ENCODE assay signal across 15 cellular contexts in genomic region chr5:7762267-7762666, GRCh38.
DNase-seq lines count a peak whose midpoint lies in the region; ATAC-seq and TF ChIP-seq lines count a peak whose summit lies in the region.
"Had no signal": no experiment of that assay in that cellular context is flagged by ENCODE, and none has a peak within 500 bp of the region (broad histone marks: within the 10 kb centered on the region; RNA-seq: fewer than 3 reads in every experiment).

No MANE protein-coding gene starts in this region.

- peak; percentile 58 for TF ChIP-seq CTCF in WERI-Rb-1 (IDR thresholded peaks at IDR 0.05; ENCODE audit: low read depth, low read length)

- H3K27ac Mint-ChIP-seq in T-helper 2 cell treated with Interferon-gamma antibody and Interleukin-4, amounts not matched to agents 5 μg/mL and 100 μg/mL, for 36 hours = no peak overlapping the region
- H3K27ac Mint-ChIP-seq: activated B cell treated with CpG ODN at 0.5 μM for 24 hours had no signal

- H3K27me3 Mint-ChIP-seq in T-helper 2 cell treated with Interferon-gamma antibody and Interleukin-4, amounts not matched to agents 5 μg/mL and 100 μg/mL, for 36 hours (ENCODE audit: low read depth) = no peaks in the 10 kb centered on the region

- H3K4me3 ChIP-seq in WERI-Rb-1 (ENCODE audit: low read depth, low read length) (no peak overlapping the region), neuronal stem cell (ENCODE audit: low read length in 2 of 2) (no peak overlapping the region)
- H3K4me3 ChIP-seq: right lobe of liver, SJSA1, tibial artery had no signal

- DNase-seq in NCI-H1417 (lab: John Stamatoyannopoulos, UW) (peak; percentile 17 to 61 (median 48)), NCI-H1417 treated with DMSO at 0.1 percent for 48 hours (lab: John Stamatoyannopoulos, UW) (no peak), HT-29 (ENCODE audit: low spot score) (peak; percentile 47), WERI-Rb-1 (peak; percentile 31), neuronal stem cell (ENCODE audit: low spot score) (no peak)
- no peak for DNase-seq in T-helper 2 cell treated with Interferon-gamma antibody and Interleukin-4, amounts not matched to agents 5 μg/mL and 100 μg/mL, for 36 hours (ENCODE audit: low spot score)
- DNase-seq: activated B cell treated with CpG ODN at 0.5 μM for 24 hours; activated T-cell treated with anti-CD3 and anti-CD28 coated beads, Interleukin-2, amount 50 U/mL, for 4 hours; Calu3; NCI-H446 treated with DMSO at 0.1 percent for 48 hours; right lobe of liver; tibial artery had no signal

- H3K18ac ChIP-seq in neuronal stem cell (ENCODE audit: low read length) = no peak overlapping the region

- whole genome bisulfite sequencing in neuronal stem cell (ENCODE audit: extremely low coverage in 2 of 2, insufficient read length in 2 of 2, insufficient replicate concordance in 1 of 2), 2 donors = no CpG with 5 or more reads among the region's 2 CpGs

- H2BK15ac ChIP-seq in neuronal stem cell (ENCODE audit: low read length) = peak overlapping the region; percentile 83

- no peak for ATAC-seq in GM18873 (IDR thresholded peaks at IDR 0.05; ENCODE audit: low FRiP score, unreplicated experiment)
- no peak for ATAC-seq in HG02588 (IDR thresholded peaks at IDR 0.05; ENCODE audit: unreplicated experiment)
- ATAC-seq: activated T-cell treated with anti-CD3 and anti-CD28 coated beads, Interleukin-2, amount 50 U/mL, for 4 hours had no signal

- peak overlapping the region; percentile 66 for H2AK5ac ChIP-seq in neuronal stem cell (ENCODE audit: low read depth, low read length)

- peaks cover 0 to 9% of the 10 kb centered on the region in 2 donors for H3K4me1 ChIP-seq in neuronal stem cell (ENCODE audit: control insufficient read depth in 2 of 2, insufficient read depth in 1 of 2, low read depth in 1 of 2, low read length in 2 of 2)
- H3K4me1 ChIP-seq: right lobe of liver, SJSA1 had no signal

- peak overlapping the region; percentile 87 for H3K23ac ChIP-seq in neuronal stem cell (ENCODE audit: low read depth, low read length, poor library complexity)

- H3K36me3 ChIP-seq in WERI-Rb-1 (peaks cover 4% of the 10 kb centered on the region), neuronal stem cell (replicated peaks in 1 of 2; ENCODE audit: control insufficient read depth in 2 of 2, insufficient read depth in 2 of 2, low read length in 2 of 2) (no peaks in the 10 kb centered on the region)
- H3K36me3 ChIP-seq: right lobe of liver, SJSA1, tibial artery had no signal

- no peak overlapping the region for H2BK120ac ChIP-seq in neuronal stem cell (ENCODE audit: low read depth, low read length)

- H3K9ac ChIP-seq in neuronal stem cell (ENCODE audit: low read depth, low read length, poor library complexity) = peak overlapping the region; percentile 67

- H3K9me3 Mint-ChIP-seq in T-helper 2 cell treated with Interferon-gamma antibody and Interleukin-4, amounts not matched to agents 5 μg/mL and 100 μg/mL, for 36 hours = no peaks in the 10 kb centered on the region
- H3K9me3 Mint-ChIP-seq: activated B cell treated with CpG ODN at 0.5 μM for 24 hours; activated T-cell treated with anti-CD3 and anti-CD28 coated beads, Interleukin-2, amount 50 U/mL, for 4 hours had no signal

- H3K4me2 ChIP-seq in neuronal stem cell (ENCODE audit: insufficient read depth, low read length, poor library complexity, severe bottlenecking) = no peak overlapping the region

- no peak overlapping the region for H2AFZ ChIP-seq in neuronal stem cell (ENCODE audit: low read length)

- no peak overlapping the region for H3K4me3 Mint-ChIP-seq in T-helper 2 cell treated with Interferon-gamma antibody and Interleukin-4, amounts not matched to agents 5 μg/mL and 100 μg/mL, for 36 hours
- H3K4me3 Mint-ChIP-seq: activated B cell treated with CpG ODN at 0.5 μM for 24 hours; activated T-cell treated with anti-CD3 and anti-CD28 coated beads, Interleukin-2, amount 50 U/mL, for 4 hours had no signal

- H3K14ac ChIP-seq in neuronal stem cell (ENCODE audit: low read length) = peak overlapping the region; percentile 47

- H3K79me1 ChIP-seq in neuronal stem cell (ENCODE audit: low read depth, low read length) = no peaks in the 10 kb centered on the region

- H3K27ac ChIP-seq in WERI-Rb-1 (no peak overlapping the region), neuronal stem cell (replicated peaks; ENCODE audit: low read length) (no peak overlapping the region)
- H3K27ac ChIP-seq: right lobe of liver, SJSA1, tibial artery had no signal

- no peak overlapping the region for H4K91ac ChIP-seq in neuronal stem cell (ENCODE audit: low read depth, low read length, poor library complexity)

- H4K8ac ChIP-seq in neuronal stem cell (ENCODE audit: low read depth, low read length) = no peak overlapping the region

- H3K27me3 ChIP-seq in WERI-Rb-1 (ENCODE audit: insufficient read depth, low read depth, severe bottlenecking) (no peaks in the 10 kb centered on the region), neuronal stem cell (ENCODE audit: control insufficient read depth in 3 of 3, insufficient read depth in 3 of 3, low read depth in 1 of 3, low read length in 3 of 3) (no peaks in the 10 kb centered on the region)
- H3K27me3 ChIP-seq: right lobe of liver, SJSA1, tibial artery had no signal

- no peaks in the 10 kb centered on the region for H3K36me3 Mint-ChIP-seq in T-helper 2 cell treated with Interferon-gamma antibody and Interleukin-4, amounts not matched to agents 5 μg/mL and 100 μg/mL, for 36 hours (ENCODE audit: low read depth)

- H3K4ac ChIP-seq in neuronal stem cell (ENCODE audit: low read length) = no peak overlapping the region

- H3K9me3 ChIP-seq in WERI-Rb-1 (ENCODE audit: severe bottlenecking) (no peaks in the 10 kb centered on the region), neuronal stem cell (replicated peaks in 1 of 2; ENCODE audit: control insufficient read depth in 2 of 2, insufficient read depth in 1 of 2, low read depth in 1 of 2, low read length in 2 of 2) (no peaks in the 10 kb centered on the region)
- H3K9me3 ChIP-seq: right lobe of liver, SJSA1, tibial artery had no signal

- H2BK12ac ChIP-seq in neuronal stem cell (ENCODE audit: low read length) = peak overlapping the region; percentile 46

- H3K4me1 Mint-ChIP-seq in T-helper 2 cell treated with Interferon-gamma antibody and Interleukin-4, amounts not matched to agents 5 μg/mL and 100 μg/mL, for 36 hours (ENCODE audit: low read depth) = no peaks in the 10 kb centered on the region
- H3K4me1 Mint-ChIP-seq: activated B cell treated with CpG ODN at 0.5 μM for 24 hours had no signal

- H2BK5ac ChIP-seq in neuronal stem cell (ENCODE audit: low read length) = no peak overlapping the region

Comparison
In these comparisons a context has a peak if more than half of its experiments do, and no peak if none do; other contexts are left out.
1. DNase-seq: peak in NCI-H1417 (3 of 3), HT-29 (single experiment) and WERI-Rb-1 (single experiment); none in NCI-H1417 treated with DMSO at 0.1 percent for 48 hours (single experiment), neuronal stem cell (single experiment) and T-helper 2 cell treated with Interferon-gamma antibody and Interleukin-4, amounts not matched to agents 5 μg/mL and 100 μg/mL, for 36 hours (single experiment).